Comparison of ENCODE assay signal across 21 cellular contexts in the genomic region with DNA sequence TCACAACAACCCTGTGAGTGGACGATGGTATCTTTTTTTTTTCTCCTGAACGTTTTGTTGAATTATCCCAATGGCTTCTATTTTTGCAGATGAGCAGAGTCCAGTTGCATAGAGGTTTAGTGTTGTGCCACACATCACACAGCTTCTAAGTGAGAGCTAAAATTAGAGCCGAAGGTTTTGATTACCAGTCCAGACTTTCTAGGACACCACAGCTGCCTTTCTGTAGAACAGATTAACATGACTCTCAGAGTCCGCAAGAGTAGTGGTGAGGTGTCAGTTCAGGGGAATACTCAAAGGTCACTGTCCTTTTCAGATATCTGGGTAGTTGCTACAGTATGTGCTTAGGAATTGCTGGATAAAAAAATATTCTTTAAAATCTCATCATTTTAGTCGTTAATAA. TPM values are rescaled to one million over a fixed set of nuclear protein-coding genes. Genes with fewer than 3 reads are reported as not detected.
DNase-seq lines count a peak whose midpoint lies in the region; ATAC-seq, FAIRE-seq and TF ChIP-seq lines count a peak whose summit lies in the region.
"Had no signal": no experiment of that assay in that cellular context is flagged by ENCODE, and none has a peak within 500 bp of the region (broad histone marks: within the 10 kb centered on the region; RNA-seq: fewer than 3 reads in every experiment).

No MANE protein-coding gene starts in this region.

- H3K4me1 ChIP-seq in parathyroid adenoma (peaks cover 11% of the 10 kb centered on the region), gastroesophageal sphincter (peaks cover 0 to 27% (median 0%) of the 10 kb centered on the region in 3 donors), kidney (ENCODE audit: control insufficient read depth in 1 of 2, insufficient read depth in 1 of 2, low read depth in 1 of 2, low read length in 2 of 2) (peaks cover 10 to 22% of the 10 kb centered on the region in 2 donors)

- H3K4me3 ChIP-seq in parathyroid adenoma (ENCODE audit: low read depth, low read length) = no peak overlapping the region
- no peak overlapping the region for H3K4me3 ChIP-seq in dorsolateral prefrontal cortex
- H3K4me3 ChIP-seq in gastroesophageal sphincter = no peak overlapping the region
- H3K4me3 ChIP-seq in kidney (ENCODE audit: low read length in 2 of 2) = no peak overlapping the region
- H3K4me3 ChIP-seq: BLaER1 treated with 17β-estradiol and CSF1 and Interleukin-3, amounts not matched to agents 10 nM and 100 nM; vagina had no signal

- no peak overlapping the region for H2AFZ ChIP-seq in parathyroid adenoma

- no peaks in the 10 kb centered on the region for H3K27me3 ChIP-seq in parathyroid adenoma (ENCODE audit: control insufficient read depth, insufficient read depth, low read length)
- no peaks in the 10 kb centered on the region for H3K27me3 ChIP-seq in dorsolateral prefrontal cortex
- H3K27me3 ChIP-seq in gastroesophageal sphincter = no peaks in the 10 kb centered on the region
- H3K27me3 ChIP-seq: vagina had no signal

- no peaks in the 10 kb centered on the region for H3K9me3 Mint-ChIP-seq in HFFc6
- no peaks in the 10 kb centered on the region for H3K9me3 Mint-ChIP-seq in chondrocyte (ENCODE audit: low read depth)

- H3K27me3 Mint-ChIP-seq in HFFc6 (ENCODE audit: insufficient read depth) (no peaks in the 10 kb centered on the region), chondrocyte (ENCODE audit: low read depth) (no peaks in the 10 kb centered on the region)

- TF ChIP-seq EP300 in gastroesophageal sphincter (IDR thresholded peaks at IDR 0.05) = no peak

- 33 to 43% methylated on average over 3 to 5 of the region's 5 CpGs for WGBS in gastroesophageal sphincter (ENCODE audit: low coverage in 1 of 2), 2 donors

- no peak for FAIRE-seq in kidney (lab: Jason Lieb, UNC)

- H3K36me3 ChIP-seq in parathyroid adenoma (ENCODE audit: control insufficient read depth, insufficient read depth, low read length) (no peaks in the 10 kb centered on the region), gastroesophageal sphincter (peaks cover 0 to 22% of the 10 kb centered on the region in 2 donors), kidney (ENCODE audit: control insufficient read depth in 1 of 2, insufficient read depth in 2 of 2, low read length in 2 of 2) (peaks cover 0 to 2% of the 10 kb centered on the region in 2 donors)
- H3K36me3 ChIP-seq: vagina had no signal

- H3K9ac ChIP-seq in parathyroid adenoma = no peak overlapping the region
- H3K9ac ChIP-seq in kidney (ENCODE audit: low read length in 2 of 2) = no peak overlapping the region
- H3K9ac ChIP-seq: BLaER1 treated with 17β-estradiol and CSF1 and Interleukin-3, amounts not matched to agents 10 nM and 100 nM; KMS-11 had no signal

- peak overlapping the region; percentile 20; the same call in 1 of the 2 replicates for H3K27ac Mint-ChIP-seq in HFFc6
- peak overlapping the region; percentile 38 for H3K27ac Mint-ChIP-seq in chondrocyte (ENCODE audit: unreplicated experiment)

- peaks cover 24% of the 10 kb centered on the region for H3K79me2 ChIP-seq in parathyroid adenoma

- DNase-seq in HFFc6 (no peak), chondrocyte (ENCODE audit: low spot score) (no peak), left ventricle myocardium superior (no peak), dorsolateral prefrontal cortex (no peak), SK-N-DZ (ENCODE audit: low spot score) (no peak), kidney (no peak)
- DNase-seq: activated CD4-positive, alpha-beta T cell treated with anti-CD3 and anti-CD28 coated beads, Interleukin-2, amount 50 U/mL, for 1 hour; activated CD8-positive, alpha-beta memory T cell treated with anti-CD3 and anti-CD28 coated beads, Interleukin-2, amount 50 U/mL, for 48 hours; amygdala; NCI-H1048; NCI-H2029 treated with DMSO at 0.1 percent for 48 hours; occipital lobe; SHP77; stimulated activated CD4-positive, alpha-beta T cell treated with anti-CD3 and anti-CD28 coated beads, Interleukin-2, amount 100 ng/mL, for 48 hours; T-helper 1 cell had no signal

- peak overlapping the region; percentile 24 for H3K4me2 ChIP-seq in parathyroid adenoma (ENCODE audit: low read length)
- H3K4me2 ChIP-seq: KMS-11 had no signal

- TF ChIP-seq POLR2A in gastroesophageal sphincter (IDR thresholded peaks at IDR 0.05) = no peak

- H3K4me1 Mint-ChIP-seq in HFFc6 (ENCODE audit: low read depth) (peaks cover 90% of the 10 kb centered on the region), chondrocyte (ENCODE audit: low read depth) (peaks cover 67% of the 10 kb centered on the region)

- TF ChIP-seq CTCF in HFFc6 (IDR thresholded peaks at IDR 0.05) = no peak
- no peak for TF ChIP-seq CTCF in chondrocyte (IDR thresholded peaks at IDR 0.05)
- no peak for TF ChIP-seq CTCF in parathyroid adenoma (IDR thresholded peaks at IDR 0.05)
- TF ChIP-seq CTCF in dorsolateral prefrontal cortex (IDR thresholded peaks at IDR 0.05 in 54 of 56, conservative IDR thresholded peaks at IDR 0.05 in 2 of 56; ENCODE audit: low read depth in 1 of 56, partially characterized antibody in 56 of 56) = no peak
- no peak for TF ChIP-seq CTCF in gastroesophageal sphincter (IDR thresholded peaks at IDR 0.05)
- no peak for TF ChIP-seq CTCF in kidney (IDR thresholded peaks at IDR 0.05; ENCODE audit: borderline replicate concordance, extremely low read depth, insufficient read depth)

- no peak overlapping the region for H3K27ac ChIP-seq in parathyroid adenoma
- H3K27ac ChIP-seq in dorsolateral prefrontal cortex = peak overlapping the region in 1 of 59 donors; percentile 21
- no peak overlapping the region for H3K27ac ChIP-seq in gastroesophageal sphincter
- H3K27ac ChIP-seq in kidney (ENCODE audit: low read depth in 2 of 2, low read length in 2 of 2) = no peak overlapping the region
- H3K27ac ChIP-seq: BLaER1 treated with 17β-estradiol and CSF1 and Interleukin-3, amounts not matched to agents 10 nM and 100 nM; KMS-11; vagina had no signal

- intact Hi-C loops in left ventricle myocardium superior (cut with micrococcal nuclease) (no loop called here), dorsolateral prefrontal cortex (cut with DNase I) (no loop called here), kidney (cut with DNase I) (no loop called here)

- peaks cover 24% of the 10 kb centered on the region for H3K36me3 Mint-ChIP-seq in HFFc6 (ENCODE audit: low read depth)
- H3K36me3 Mint-ChIP-seq in chondrocyte (ENCODE audit: low read depth) = peaks cover 5% of the 10 kb centered on the region

- H3K4me3 Mint-ChIP-seq in HFFc6 (no peak overlapping the region), chondrocyte (ENCODE audit: unreplicated experiment) (no peak overlapping the region)

- ATAC-seq in left ventricle myocardium superior = peak; percentile 96
- ATAC-seq in gastroesophageal sphincter = no peak

- H3K9me3 ChIP-seq in parathyroid adenoma (ENCODE audit: control insufficient read depth, low read length) (no peaks in the 10 kb centered on the region), gastroesophageal sphincter (no peaks in the 10 kb centered on the region), kidney (ENCODE audit: control insufficient read depth in 1 of 2, low read length in 2 of 2) (no peaks in the 10 kb centered on the region)
- H3K9me3 ChIP-seq: BLaER1 treated with 17β-estradiol and CSF1 and Interleukin-3, amounts not matched to agents 10 nM and 100 nM; vagina had no signal

RNA-seq across cellular contexts. Expression of gene SGPL1, which starts 13.8 kb away (rescaled TPM):
- total RNA-seq in HFFc6 (2021; fragmentation: NEBNext Ultra II Directional; extraction: Animal tissue kit (Norgen Biotek cat#: 25700)) = 10 to 100 TPM; 22.4 to 30.9 (median 26.0) TPM
- 44.2 to 71.8 TPM (median 60.5 TPM) in 3 replicates for total RNA-seq in chondrocyte
- 15.3 TPM for total RNA-seq in left ventricle myocardium superior
- 10 to 100 TPM; 27.2 to 70.2 (median 47.7) TPM for total RNA-seq in dorsolateral prefrontal cortex
- 33.1 and 35.1 TPM in 2 replicates for polyA plus RNA-seq in SK-N-DZ (2014; cell fraction: cytosol; rRNA removed)
- 27.0 and 36.4 TPM in 2 replicates for polyA plus RNA-seq in SK-N-DZ (2014; cell fraction: nucleus; rRNA removed)
- total RNA-seq in gastroesophageal sphincter = 10 to 100 TPM; 23.0 to 28.1 (median 24.4) TPM
- total RNA-seq in kidney = 105 TPM
- 13.5 TPM for polyA plus RNA-seq in kidney (ENCODE audit: insufficient read depth, low read depth, low replicate concordance)

RNA-seq across cellular contexts. Expression of gene TBATA, which starts 44.4 kb away (rescaled TPM):
- total RNA-seq in HFFc6 (2021; fragmentation: NEBNext Ultra II Directional; extraction: Animal tissue kit (Norgen Biotek cat#: 25700)) = not detected
- total RNA-seq in chondrocyte = not detected in 3 replicates
- not detected for total RNA-seq in left ventricle myocardium superior
- total RNA-seq in dorsolateral prefrontal cortex = not detected
- polyA plus RNA-seq in SK-N-DZ (2014; cell fraction: cytosol; rRNA removed) = not detected in 2 replicates
- polyA plus RNA-seq in SK-N-DZ (2014; cell fraction: nucleus; rRNA removed) = not detected in 2 replicates
- not detected for total RNA-seq in gastroesophageal sphincter
- total RNA-seq in kidney = not detected
- polyA plus RNA-seq in kidney (ENCODE audit: insufficient read depth, low read depth, low replicate concordance) = 1.9 TPM
- total RNA-seq: NCI-H460, occipital lobe, vagina had no signal

RNA-seq across cellular contexts. Expression of gene PCBD1, which starts 58.8 kb away (rescaled TPM):
- total RNA-seq in HFFc6 (2021; fragmentation: NEBNext Ultra II Directional; extraction: Animal tissue kit (Norgen Biotek cat#: 25700)) = 10 to 100 TPM; 36.4 to 55.7 (median 37.7) TPM
- 38.4 to 55.0 TPM (median 49.3 TPM) in 3 replicates for total RNA-seq in chondrocyte
- 172 TPM for total RNA-seq in left ventricle myocardium superior
- total RNA-seq in dorsolateral prefrontal cortex = 100 to 1,000 TPM in 2 of 120 experiments, 10 to 100 TPM in 118; 24.9 to 108 (median 47.5) TPM
- polyA plus RNA-seq in SK-N-DZ (2014; cell fraction: cytosol; rRNA removed) = 66.6 and 75.1 TPM in 2 replicates
- 51.6 and 51.8 TPM in 2 replicates for polyA plus RNA-seq in SK-N-DZ (2014; cell fraction: nucleus; rRNA removed)
- 100 to 1,000 TPM in 1 of 4 donors, 10 to 100 TPM in 3; 63.4 to 102 (median 74.0) TPM for total RNA-seq in gastroesophageal sphincter
- 90.1 TPM for total RNA-seq in kidney
- 371 TPM for polyA plus RNA-seq in kidney (ENCODE audit: insufficient read depth, low read depth, low replicate concordance)
